In the genomic region with DNA sequence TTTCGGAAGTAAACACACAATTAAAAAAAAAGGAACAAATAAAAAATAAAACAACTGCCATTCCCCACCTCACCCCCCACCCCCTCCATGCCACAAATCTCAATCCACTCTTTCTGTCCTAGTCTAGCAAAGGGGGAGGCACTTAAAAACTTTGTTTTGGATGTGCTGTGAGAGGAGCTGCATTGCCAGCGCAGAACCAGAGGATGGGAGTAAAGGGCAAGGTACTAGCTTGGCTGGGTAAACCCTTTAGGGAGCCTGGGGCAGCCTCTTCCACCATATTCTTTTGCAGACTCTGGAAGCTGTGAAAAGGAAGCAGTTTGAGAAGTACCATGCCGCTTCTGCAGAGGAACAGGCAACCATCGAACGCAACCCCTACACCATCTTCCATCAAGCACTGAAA, we compare ENCODE assay signal across 11 cellular contexts. TPM values are rescaled to one million over a fixed set of nuclear protein-coding genes. Genes with fewer than 3 reads are reported as not detected.
DNase-seq lines count a peak whose midpoint lies in the region; ATAC-seq and TF ChIP-seq lines count a peak whose summit lies in the region.
"Had no signal": no experiment of that assay in that cellular context is flagged by ENCODE, and none has a peak within 500 bp of the region (broad histone marks: within the 10 kb centered on the region; RNA-seq: fewer than 3 reads in every experiment).

No MANE protein-coding gene starts in this region.

- peak overlapping the region; percentile 100 for H3K4me3 Mint-ChIP-seq in activated naive CD4-positive, alpha-beta T cell treated with anti-CD3 and anti-CD28 coated beads, Interleukin-2, amount 50 U/mL, for 24 hours
- peak overlapping the region; percentile 97 for H3K4me3 Mint-ChIP-seq in endodermal cell
- H3K4me3 Mint-ChIP-seq in stimulated activated naive B cell treated with anti-CD40 and anti-IgM and Interleukin-4, amounts not matched to agents 10 μg/mL and 1 μg/mL and 100 μg/mL, for 72 hours = peak overlapping the region; percentile 50 to 99

- H3K4me1 Mint-ChIP-seq in activated naive CD4-positive, alpha-beta T cell treated with anti-CD3 and anti-CD28 coated beads, Interleukin-2, amount 50 U/mL, for 24 hours = peaks cover 35% of the 10 kb centered on the region
- H3K4me1 Mint-ChIP-seq in endodermal cell = peaks cover 27% of the 10 kb centered on the region
- peaks cover 20 to 68% of the 10 kb centered on the region in 2 donors for H3K4me1 Mint-ChIP-seq in stimulated activated naive B cell treated with anti-CD40 and anti-IgM and Interleukin-4, amounts not matched to agents 10 μg/mL and 1 μg/mL and 100 μg/mL, for 72 hours

- H3K4me1 ChIP-seq in PC-9 (replicated peaks; ENCODE audit: insufficient read depth) = peaks cover 21% of the 10 kb centered on the region
- H3K4me1 ChIP-seq in endodermal cell (ENCODE audit: control insufficient read depth, insufficient read depth, low read length) = peaks cover 11% of the 10 kb centered on the region

- peaks cover 11% of the 10 kb centered on the region for H3K36me3 Mint-ChIP-seq in activated naive CD4-positive, alpha-beta T cell treated with anti-CD3 and anti-CD28 coated beads, Interleukin-2, amount 50 U/mL, for 24 hours
- H3K36me3 Mint-ChIP-seq in endodermal cell (ENCODE audit: low read depth) = peaks cover 33% of the 10 kb centered on the region
- peaks cover 38 to 47% of the 10 kb centered on the region in 2 donors for H3K36me3 Mint-ChIP-seq in stimulated activated naive B cell treated with anti-CD40 and anti-IgM and Interleukin-4, amounts not matched to agents 10 μg/mL and 1 μg/mL and 100 μg/mL, for 72 hours

- peak overlapping the region; percentile 93 for H3K9ac ChIP-seq in endodermal cell (ENCODE audit: extremely low read depth, low read length, poor library complexity, severe bottlenecking)

- peaks cover 18% of the 10 kb centered on the region; the same call in 1 of the 2 replicates for H3F3A ChIP-seq in PC-9 (ENCODE audit: insufficient read depth, low read depth)

- H3K9me3 Mint-ChIP-seq in activated naive CD4-positive, alpha-beta T cell treated with anti-CD3 and anti-CD28 coated beads, Interleukin-2, amount 50 U/mL, for 24 hours = no peaks in the 10 kb centered on the region
- no peaks in the 10 kb centered on the region for H3K9me3 Mint-ChIP-seq in endodermal cell
- no peaks in the 10 kb centered on the region for H3K9me3 Mint-ChIP-seq in stimulated activated naive B cell treated with anti-CD40 and anti-IgM and Interleukin-4, amounts not matched to agents 10 μg/mL and 1 μg/mL and 100 μg/mL, for 72 hours

- H3K4me2 ChIP-seq in PC-9 = peak overlapping the region; percentile 99

- intact Hi-C loops in PC-9 (cut with micrococcal nuclease; ENCODE audit: unreplicated experiment) = loop anchor here (10.0 kb wide), 1 partner anchor 252 kb away; the partner anchor contains the start of genes CASKIN2 and TSEN54

- H3K27ac Mint-ChIP-seq in activated naive CD4-positive, alpha-beta T cell treated with anti-CD3 and anti-CD28 coated beads, Interleukin-2, amount 50 U/mL, for 24 hours = peak overlapping the region; percentile 100
- no peak overlapping the region for H3K27ac Mint-ChIP-seq in endodermal cell
- H3K27ac Mint-ChIP-seq in stimulated activated naive B cell treated with anti-CD40 and anti-IgM and Interleukin-4, amounts not matched to agents 10 μg/mL and 1 μg/mL and 100 μg/mL, for 72 hours = peak overlapping the region; percentile 100

- WGBS in endodermal cell (ENCODE audit: insufficient coverage in 1 of 2, insufficient read length in 1 of 2), 2 experiments = 99 to 100% methylated on average over 1 to 5 of the region's 5 CpGs

- POLR2A ChIA-PET in PC-9 (lab: Charles Lee; ENCODE audit: unreplicated experiment) = no interaction called here

- H3K27ac ChIP-seq in PC-9 = no peak overlapping the region
- no peak overlapping the region for H3K27ac ChIP-seq in endodermal cell (ENCODE audit: low read depth, low read length)

- H3K27me3 Mint-ChIP-seq in activated naive CD4-positive, alpha-beta T cell treated with anti-CD3 and anti-CD28 coated beads, Interleukin-2, amount 50 U/mL, for 24 hours = no peaks in the 10 kb centered on the region
- no peaks in the 10 kb centered on the region for H3K27me3 Mint-ChIP-seq in endodermal cell (ENCODE audit: insufficient read depth)
- no peaks in the 10 kb centered on the region for H3K27me3 Mint-ChIP-seq in stimulated activated naive B cell treated with anti-CD40 and anti-IgM and Interleukin-4, amounts not matched to agents 10 μg/mL and 1 μg/mL and 100 μg/mL, for 72 hours

- H3K4me3 ChIP-seq in PC-9 (peak overlapping the region; percentile 86; the same call in 1 of the 2 replicates), endodermal cell (ENCODE audit: low read length) (peak overlapping the region; percentile 90)

- H4K20me1 ChIP-seq in PC-9 (ENCODE audit: insufficient read depth) = peaks cover 12% of the 10 kb centered on the region; the same call in 1 of the 2 replicates

- no TSS peak for BruUV-seq in PC-9 (replicated peaks; lab: Mats Ljungman, UMichigan)

- no peaks in the 10 kb centered on the region for H3K27me3 ChIP-seq in PC-9 (ENCODE audit: insufficient read depth, low read depth)
- H3K27me3 ChIP-seq in endodermal cell (ENCODE audit: control insufficient read depth, insufficient read depth, low read length, poor library complexity, severe bottlenecking) = no peaks in the 10 kb centered on the region

- no peak overlapping the region for H2AFZ ChIP-seq in PC-9

- 0 out of 2 replicates have a peak, but pooled peaks cover 7% of the 10 kb centered on the region for H3K36me3 ChIP-seq in PC-9 (ENCODE audit: low read depth)
- H3K36me3 ChIP-seq in endodermal cell (ENCODE audit: control insufficient read depth, insufficient read depth, low read length) = peaks cover 40% of the 10 kb centered on the region

- no peak for ATAC-seq in stimulated activated naive B cell treated with anti-CD40 and anti-IgM and Interleukin-4, amounts not matched to agents 10 μg/mL and 1 μg/mL and 100 μg/mL, for 72 hours (replicated peaks)
- ATAC-seq in GM19455 (IDR thresholded peaks at IDR 0.05; ENCODE audit: unreplicated experiment) = no peak

- H3K9me2 ChIP-seq in PC-9 (ENCODE audit: insufficient read depth) = no peaks in the 10 kb centered on the region

- TF ChIP-seq CTCF in PC-9 (conservative IDR thresholded peaks at IDR 0.05) (no peak), endodermal cell (conservative IDR thresholded peaks at IDR 0.05) (peak; percentile 47)

- DNase-seq in activated naive CD4-positive, alpha-beta T cell treated with anti-CD3 and anti-CD28 coated beads, Interleukin-2, amount 50 U/mL, for 16 hours = no peak
- no peak for DNase-seq in PC-9
- DNase-seq in endodermal cell = no peak
- DNase-seq in stimulated activated naive B cell treated with anti-CD40 and anti-IgM and Interleukin-4, amounts not matched to agents 10 μg/mL and 1 μg/mL and 100 μg/mL, for 72 hours = no peak
- no peak for DNase-seq in SIG-M5 (lab: John Stamatoyannopoulos, UW)
- DNase-seq in mesenteric fat pad (ENCODE audit: low spot score) = no peak
- DNase-seq: activated CD4-positive, CD25-positive, alpha-beta regulatory T cell treated with anti-CD3 and anti-CD28 coated beads, Interleukin-2, amount 50 U/mL, for 72 hours; COR-L47; NCI-H82 had no signal

- CTCF ChIA-PET in PC-9 (lab: Charles Lee) = interaction anchor here (0.5 to 2.0 kb wide), 5 partner anchors 8 to 213 kb away, joined by 3 to 8 read pairs (median 4); partner anchors contain the start of genes MIF4GD and SLC25A19

- H3K79me2 ChIP-seq in PC-9 (ENCODE audit: low read depth) = peaks cover 48% of the 10 kb centered on the region

- H3K9me3 ChIP-seq in PC-9 (ENCODE audit: insufficient read depth, low read depth) (no peaks in the 10 kb centered on the region), endodermal cell (ENCODE audit: control insufficient read depth, low read length) (no peaks in the 10 kb centered on the region)

RNA-seq across cellular contexts. Expression of gene MRPS7, which starts 1.4 kb away (rescaled TPM):
- total RNA-seq in PC-9 (2021) (50.1 and 51.3 TPM in 2 replicates), endodermal cell (10 to 100 TPM; 81.0 to 82.5 TPM), mesenteric fat pad (45.7 TPM)
- 93.0 TPM for polyA plus RNA-seq in endodermal cell (2013, experiment 1 of 2)
- polyA plus RNA-seq in endodermal cell (2013, experiment 2 of 2) = 81.6 TPM

RNA-seq across cellular contexts. Expression of gene GGA3, which starts 1.6 kb away (rescaled TPM):
- 34.8 and 37.5 TPM in 2 replicates for total RNA-seq in PC-9 (2021)
- 10 to 100 TPM; 64.9 to 73.2 TPM for total RNA-seq in endodermal cell
- 53.1 TPM for polyA plus RNA-seq in endodermal cell (2013, experiment 1 of 2)
- 41.4 TPM for polyA plus RNA-seq in endodermal cell (2013, experiment 2 of 2)
- 42.8 TPM for total RNA-seq in mesenteric fat pad

RNA-seq across cellular contexts. Expression of gene MIF4GD, which starts 8.0 kb away (rescaled TPM):
- total RNA-seq in PC-9 (2021) (23.4 and 35.4 TPM in 2 replicates), endodermal cell (10 to 100 TPM; 17.9 to 28.6 TPM), mesenteric fat pad (15.5 TPM)
- polyA plus RNA-seq in endodermal cell (2013, experiment 1 of 2) = 22.2 TPM
- 20.2 TPM for polyA plus RNA-seq in endodermal cell (2013, experiment 2 of 2)

RNA-seq across cellular contexts. Expression of gene SLC25A19, which starts 26.2 kb away (rescaled TPM):
- total RNA-seq in PC-9 (2021) (18.7 and 19.4 TPM in 2 replicates), endodermal cell (10 to 100 TPM; 10.6 to 10.7 TPM), mesenteric fat pad (16.4 TPM)
- 7.9 TPM for polyA plus RNA-seq in endodermal cell (2013, experiment 1 of 2)
- 6.2 TPM for polyA plus RNA-seq in endodermal cell (2013, experiment 2 of 2)

RNA-seq across cellular contexts. Expression of gene NUP85, which starts 57.6 kb away (rescaled TPM):
- total RNA-seq in PC-9 (2021) (64.2 and 73.1 TPM in 2 replicates), endodermal cell (100 to 1,000 TPM; 105 to 117 TPM), mesenteric fat pad (60.2 TPM)
- 61.6 TPM for polyA plus RNA-seq in endodermal cell (2013, experiment 1 of 2)
- 57.0 TPM for polyA plus RNA-seq in endodermal cell (2013, experiment 2 of 2)
